Comparison of ENCODE assay signal across 29 cellular contexts in genomic region chr16:60181542-60181941, GRCh38.
"Had no signal": no experiment of that assay in that cellular context is flagged by ENCODE, and none has a peak within 500 bp of the region (broad histone marks: within the 10 kb centered on the region; RNA-seq: fewer than 3 reads in every experiment).

No MANE protein-coding gene starts in this region.

- H3K4me3 ChIP-seq: body of pancreas, esophagus squamous epithelium, gastroesophageal sphincter had no signal

- H3K27me3 ChIP-seq: body of pancreas, esophagus squamous epithelium, gastroesophageal sphincter had no signal

- H3K4me1 ChIP-seq: body of pancreas, esophagus squamous epithelium, gastroesophageal sphincter had no signal

- DNase-seq: activated B cell treated with CpG ODN at 0.5 μM for 24 hours; activated CD4-positive, alpha-beta T cell treated with anti-CD3 and anti-CD28 coated beads for 48 hours; activated CD4-positive, alpha-beta T cell treated with anti-CD3 and anti-CD28 coated beads, Interleukin-2, amount 50 U/mL, for 1 hour; activated CD4-positive, alpha-beta T cell treated with anti-CD3 and anti-CD28 coated beads, Interleukin-2, amount 50 U/mL, for 48 hours; activated CD8-positive, alpha-beta memory T cell treated with anti-CD3 and anti-CD28 coated beads for 24 hours; activated CD8-positive, alpha-beta T cell treated with anti-CD3 and anti-CD28 coated beads for 36 hours; activated effector memory CD4-positive, alpha-beta T cell treated with Interleukin-2 at 50 U/mL for 16 hours; activated gamma-delta T cell treated with Interleukin-2 at 50 U/mL for 16 hours; activated naive CD4-positive, alpha-beta T cell treated with anti-CD3 and anti-CD28 coated beads, Interleukin-2, amount 50 U/mL, for 16 hours; activated naive CD4-positive, alpha-beta T cell treated with Interleukin-2 at 50 U/mL for 16 hours; activated T-cell treated with anti-CD3 and anti-CD28 coated beads, Interleukin-2, amount 50 U/mL, for 4 hours; amniotic stem cell; body of pancreas; caudate nucleus; cortex of kidney; dermis blood vessel endothelial cell; effector CD4-positive, alpha-beta T cell; effector memory CD8-positive, alpha-beta T cell; esophagus squamous epithelium; foreskin melanocyte; T-helper 2 cell had no signal

- H3K27ac ChIP-seq: body of pancreas, epithelial cell of prostate, esophagus squamous epithelium, gastroesophageal sphincter, VCaP had no signal

- H3K36me3 ChIP-seq: esophagus squamous epithelium, gastroesophageal sphincter had no signal

- FAIRE-seq: astrocyte, colon, TTC549 had no signal

- H3K9me3 ChIP-seq: body of pancreas, esophagus squamous epithelium, gastroesophageal sphincter had no signal

- ATAC-seq: activated CD4-positive, CD25-positive, alpha-beta regulatory T cell treated with anti-CD3 and anti-CD28 coated beads, Interleukin-2, amount 50 U/mL, for 24 hours; activated CD8-positive, alpha-beta T cell treated with anti-CD3 and anti-CD28 coated beads for 36 hours; activated T-cell treated with anti-CD3 and anti-CD28 coated beads, Interleukin-2, amount 50 U/mL, for 4 hours; activated T-helper 17 cell treated with anti-CD3 and anti-CD28 coated beads, Interleukin-2, amount 50 U/mL, for 72 hours; body of pancreas; effector memory CD8-positive, alpha-beta T cell; gastroesophageal sphincter had no signal
